30 cellular contexts compared by ENCODE assay signal in genomic region chr6:115712562-115712961, GRCh38.
"Had no signal": no experiment of that assay in that cellular context is flagged by ENCODE, and none has a peak within 500 bp of the region (broad histone marks: within the 10 kb centered on the region; RNA-seq: fewer than 3 reads in every experiment).

No MANE protein-coding gene starts in this region.

- H3K36me3 Mint-ChIP-seq: activated naive CD8-positive, alpha-beta T cell treated with anti-CD3 and anti-CD28 coated beads for 36 hours had no signal

- H3K36me3 ChIP-seq: breast epithelium, SJCRH30, WERI-Rb-1 had no signal

- H3K27me3 Mint-ChIP-seq: activated CD8-positive, alpha-beta T cell treated with anti-CD3 and anti-CD28 coated beads for 36 hours; activated naive CD8-positive, alpha-beta T cell treated with anti-CD3 and anti-CD28 coated beads for 36 hours; activated T-helper 17 cell treated with anti-CD3 and anti-CD28 coated beads, Interleukin-2, amount 50 U/mL, for 72 hours had no signal

- H3K9me3 Mint-ChIP-seq: activated CD8-positive, alpha-beta T cell treated with anti-CD3 and anti-CD28 coated beads for 36 hours; activated naive CD8-positive, alpha-beta T cell treated with anti-CD3 and anti-CD28 coated beads for 36 hours; activated T-cell treated with anti-CD3 and anti-CD28 coated beads, Interleukin-2, amount 50 U/mL, for 72 hours had no signal

- H3K27ac Mint-ChIP-seq: activated CD8-positive, alpha-beta T cell treated with anti-CD3 and anti-CD28 coated beads for 36 hours; activated naive CD8-positive, alpha-beta T cell treated with anti-CD3 and anti-CD28 coated beads for 36 hours; activated T-cell treated with anti-CD3 and anti-CD28 coated beads, Interleukin-2, amount 50 U/mL, for 72 hours; activated T-helper 17 cell treated with anti-CD3 and anti-CD28 coated beads, Interleukin-2, amount 50 U/mL, for 72 hours had no signal

- DNase-seq: activated CD4-positive, alpha-beta T cell treated with anti-CD3 and anti-CD28 coated beads for 1 hour; activated CD4-positive, alpha-beta T cell treated with anti-CD3 and anti-CD28 coated beads for 48 hours; activated CD4-positive, CD25-positive, alpha-beta regulatory T cell; activated CD8-positive, alpha-beta T cell treated with anti-CD3 and anti-CD28 coated beads for 36 hours; activated effector memory CD4-positive, alpha-beta T cell treated with anti-CD3 and anti-CD28 coated beads, Interleukin-2, amount 50 U/mL, for 16 hours; activated naive CD4-positive, alpha-beta T cell; activated naive CD4-positive, alpha-beta T cell treated with anti-CD3 and anti-CD28 coated beads, Interleukin-2, amount 50 U/mL, for 16 hours; activated naive CD8-positive, alpha-beta T cell treated with anti-CD3 and anti-CD28 coated beads for 36 hours; activated T-cell treated with anti-CD3 and anti-CD28 coated beads, Interleukin-2, amount 50 U/mL, for 1 hour; activated T-cell treated with anti-CD3 and anti-CD28 coated beads, Interleukin-2, amount 50 U/mL, for 72 hours; amniotic stem cell; aorta; KG1; MM.1S; MV-4-11; NCI-H1092; NCI-H1436 treated with DMSO at 0.1 percent for 48 hours; NCI-H1694 treated with DMSO at 0.1 percent for 48 hours; NCI-H2029; NCI-H345; NCI-H524 treated with DMSO at 0.1 percent for 48 hours; NCI-H748 treated with DMSO at 0.1 percent for 48 hours; OCI-M1; Right ventricle myocardium superior; SJCRH30; T1000; WERI-Rb-1 had no signal

- ATAC-seq: activated CD8-positive, alpha-beta T cell treated with anti-CD3 and anti-CD28 coated beads for 36 hours; activated T-cell treated with anti-CD3 and anti-CD28 coated beads, Interleukin-2, amount 50 U/mL, for 72 hours; activated T-helper 17 cell treated with anti-CD3 and anti-CD28 coated beads, Interleukin-2, amount 50 U/mL, for 72 hours had no signal

- H3K27ac ChIP-seq: breast epithelium, SJCRH30, SK-N-MC, WERI-Rb-1 had no signal

- H3K4me1 Mint-ChIP-seq: activated naive CD8-positive, alpha-beta T cell treated with anti-CD3 and anti-CD28 coated beads for 36 hours; activated T-helper 17 cell treated with anti-CD3 and anti-CD28 coated beads, Interleukin-2, amount 50 U/mL, for 72 hours had no signal

- H3K4me3 Mint-ChIP-seq: activated CD8-positive, alpha-beta T cell treated with anti-CD3 and anti-CD28 coated beads for 36 hours; activated naive CD8-positive, alpha-beta T cell treated with anti-CD3 and anti-CD28 coated beads for 36 hours; activated T-cell treated with anti-CD3 and anti-CD28 coated beads, Interleukin-2, amount 50 U/mL, for 72 hours; activated T-helper 17 cell treated with anti-CD3 and anti-CD28 coated beads, Interleukin-2, amount 50 U/mL, for 72 hours had no signal

- H3K4me3 ChIP-seq: breast epithelium, SJCRH30, SK-N-MC had no signal

- H3K4me1 ChIP-seq: breast epithelium, SJCRH30 had no signal

- H3K9me3 ChIP-seq: breast epithelium, SJCRH30 had no signal

- H3K27me3 ChIP-seq: breast epithelium, SJCRH30 had no signal
